ENCODE assay signal across 8 cellular contexts in genomic region chr9:36924071-36924470, GRCh38.
DNase-seq lines count a peak whose midpoint lies in the region; ATAC-seq and TF ChIP-seq lines count a peak whose summit lies in the region.

No MANE protein-coding gene starts in this region.

- peak; percentile 43 for DNase-seq in stimulated activated CD4-positive, alpha-beta T cell treated with anti-CD3 and anti-CD28 coated beads, Interleukin-1b, Interleukin-23, amount 100 ng/mL, for 48 hours
- DNase-seq in stimulated activated CD4-positive, alpha-beta T cell treated with anti-CD3 and anti-CD28 coated beads, Interleukin-2, amount 100 ng/mL, for 24 hours, result no peak
- DNase-seq in LoVo (ENCODE audit: low spot score) (peak; percentile 93), choroid plexus epithelial cell (ENCODE audit: low read depth) (peak; percentile 75), stromal cell of bone marrow (ENCODE audit: low read depth) (peak; percentile 53), coronary artery (ENCODE audit: low spot score) (no peak)

- TF ChIP-seq CTCF in choroid plexus epithelial cell (conservative IDR thresholded peaks at IDR 0.05; ENCODE audit: low read depth, low read length) (no peak), coronary artery (IDR thresholded peaks at IDR 0.05) (no peak)

- H3K4me3 ChIP-seq in choroid plexus epithelial cell (ENCODE audit: low read depth, low read length) (no peak overlapping the region), coronary artery (no peak overlapping the region)

- no peak overlapping the region for H3K27ac ChIP-seq in coronary artery

- ATAC-seq in GM18909 (IDR thresholded peaks at IDR 0.05; ENCODE audit: poor library complexity, unreplicated experiment), result no peak
- ATAC-seq in GM19324 (IDR thresholded peaks at IDR 0.05; ENCODE audit: low FRiP score, unreplicated experiment), result no peak

Comparison
In these comparisons a context has a peak if more than half of its experiments do, and no peak if none do; other contexts are left out.
1. DNase-seq: peak in stimulated activated CD4-positive, alpha-beta T cell treated with anti-CD3 and anti-CD28 coated beads, Interleukin-1b, Interleukin-23, amount 100 ng/mL, for 48 hours (single experiment), LoVo (single experiment), choroid plexus epithelial cell (single experiment) and stromal cell of bone marrow (single experiment); none in stimulated activated CD4-positive, alpha-beta T cell treated with anti-CD3 and anti-CD28 coated beads, Interleukin-2, amount 100 ng/mL, for 24 hours (0 of 2) and coronary artery (single experiment).